In the genomic region with DNA sequence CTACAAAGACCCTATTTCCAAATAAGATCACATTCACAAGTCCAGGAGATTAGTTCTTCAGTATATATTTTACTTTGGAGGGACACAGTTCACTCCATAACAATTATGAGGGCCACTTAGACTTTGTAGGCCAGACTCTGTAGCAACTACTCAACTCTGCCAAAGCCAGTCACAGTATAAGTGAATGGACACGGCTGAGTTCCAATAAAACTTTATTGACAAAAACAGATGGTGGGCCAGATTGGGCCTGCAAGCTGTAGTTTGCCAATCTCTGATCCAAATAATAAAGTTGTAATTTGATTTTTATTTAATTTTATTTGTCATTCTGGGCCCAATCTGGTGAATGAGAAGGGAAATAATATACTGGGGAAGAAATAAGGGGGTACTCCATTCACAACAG, we compare ENCODE assay signal across 1 cellular context.
TF ChIP-seq lines count a peak whose summit lies in the region.

No MANE protein-coding gene starts in this region.

TF ChIP-seq in K562, 482 proteins besides CTCF, POLR2A, EP300 and RAD21:
- no peak for TF ChIP-seq DACH1 (IDR thresholded peaks at IDR 0.05; ENCODE audit: partially characterized antibody)
- TF ChIP-seq, protein P1, sequence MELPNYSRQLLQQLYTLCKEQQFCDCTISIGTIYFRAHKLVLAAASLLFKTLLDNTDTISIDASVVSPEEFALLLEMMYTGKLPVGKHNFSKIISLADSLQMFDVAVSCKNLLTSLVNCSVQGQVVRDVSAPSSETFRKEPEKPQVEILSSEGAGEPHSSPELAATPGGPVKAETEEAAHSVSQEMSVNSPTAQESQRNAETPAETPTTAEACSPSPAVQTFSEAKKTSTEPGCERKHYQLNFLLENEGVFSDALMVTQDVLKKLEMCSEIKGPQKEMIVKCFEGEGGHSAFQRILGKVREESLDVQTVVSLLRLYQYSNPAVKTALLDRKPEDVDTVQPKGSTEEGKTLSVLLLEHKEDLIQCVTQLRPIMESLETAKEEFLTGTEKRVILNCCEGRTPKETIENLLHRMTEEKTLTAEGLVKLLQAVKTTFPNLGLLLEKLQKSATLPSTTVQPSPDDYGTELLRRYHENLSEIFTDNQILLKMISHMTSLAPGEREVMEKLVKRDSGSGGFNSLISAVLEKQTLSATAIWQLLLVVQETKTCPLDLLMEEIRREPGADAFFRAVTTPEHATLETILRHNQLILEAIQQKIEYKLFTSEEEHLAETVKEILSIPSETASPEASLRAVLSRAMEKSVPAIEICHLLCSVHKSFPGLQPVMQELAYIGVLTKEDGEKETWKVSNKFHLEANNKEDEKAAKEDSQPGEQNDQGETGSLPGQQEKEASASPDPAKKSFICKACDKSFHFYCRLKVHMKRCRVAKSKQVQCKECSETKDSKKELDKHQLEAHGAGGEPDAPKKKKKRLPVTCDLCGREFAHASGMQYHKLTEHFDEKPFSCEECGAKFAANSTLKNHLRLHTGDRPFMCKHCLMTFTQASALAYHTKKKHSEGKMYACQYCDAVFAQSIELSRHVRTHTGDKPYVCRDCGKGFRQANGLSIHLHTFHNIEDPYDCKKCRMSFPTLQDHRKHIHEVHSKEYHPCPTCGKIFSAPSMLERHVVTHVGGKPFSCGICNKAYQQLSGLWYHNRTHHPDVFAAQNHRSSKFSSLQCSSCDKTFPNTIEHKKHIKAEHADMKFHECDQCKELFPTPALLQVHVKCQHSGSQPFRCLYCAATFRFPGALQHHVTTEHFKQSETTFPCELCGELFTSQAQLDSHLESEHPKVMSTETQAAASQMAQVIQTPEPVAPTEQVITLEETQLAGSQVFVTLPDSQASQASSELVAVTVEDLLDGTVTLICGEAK (IDR thresholded peaks at IDR 0.05): peak; percentile 85
- TF ChIP-seq, protein P1 (CRISPR knock-in tag; IDR thresholded peaks at IDR 0.05): peak; percentile 59
TF ChIP-seq in K562: peak in this region for 1.
